Comparison of ENCODE assay signal across 16 cellular contexts in genomic region chr12:106194351-106194750, GRCh38. TPM values are rescaled to one million over a fixed set of nuclear protein-coding genes. Genes with fewer than 3 reads are reported as not detected.
DNase-seq lines count a peak whose midpoint lies in the region; ATAC-seq and TF ChIP-seq lines count a peak whose summit lies in the region.
"Had no signal": no experiment of that assay in that cellular context is flagged by ENCODE, and none has a peak within 500 bp of the region (broad histone marks: within the 10 kb centered on the region; RNA-seq: fewer than 3 reads in every experiment).

No MANE protein-coding gene starts in this region.

- H3K9me3 ChIP-seq in mesenchymal stem cell (ENCODE audit: control insufficient read depth, low read length), result no peaks in the 10 kb centered on the region
- H3K9me3 ChIP-seq in gastrocnemius medialis, result no peaks in the 10 kb centered on the region
- H3K9me3 ChIP-seq in upper lobe of right lung, result no peaks in the 10 kb centered on the region
- H3K9me3 ChIP-seq: BE2C had no signal

- no peak overlapping the region for H3K23ac ChIP-seq in mesenchymal stem cell (ENCODE audit: low read length in 2 of 2)

- no peak overlapping the region for H3K4ac ChIP-seq in mesenchymal stem cell (ENCODE audit: low read depth in 1 of 2, low read length in 2 of 2)

- H3K27me3 ChIP-seq in mesenchymal stem cell (ENCODE audit: control insufficient read depth in 1 of 2, insufficient read depth in 1 of 2, low read length in 2 of 2) (no peaks in the 10 kb centered on the region), gastrocnemius medialis (no peaks in the 10 kb centered on the region), upper lobe of right lung (no peaks in the 10 kb centered on the region)
- H3K27me3 ChIP-seq: BE2C had no signal

- no peak for DNase-seq in mesenchymal stem cell
- no peak for DNase-seq in gastrocnemius medialis
- DNase-seq in upper lobe of right lung, result no peak
- DNase-seq in caudate nucleus (lab: John Stamatoyannopoulos, UW), result no peak
- no peak for DNase-seq in NCI-H69 (lab: John Stamatoyannopoulos, UW)
- DNase-seq: ACHN; BE2C; C1 segment of cervical spinal cord; CD4-positive, CD25-positive, alpha-beta regulatory T cell; CD8-positive, alpha-beta memory T cell; COR-L47; DMS 273 treated with DMSO at 0.1 percent for 48 hours; DMS53; HCEC 1CT had no signal

- H2AK5ac ChIP-seq in mesenchymal stem cell (ENCODE audit: low read length, severe bottlenecking), result no peak overlapping the region

- H4K8ac ChIP-seq in mesenchymal stem cell (ENCODE audit: low read length), result no peak overlapping the region

- TF ChIP-seq CTCF in gastrocnemius medialis (IDR thresholded peaks at IDR 0.05 in 4 of 5, conservative IDR thresholded peaks at IDR 0.05 in 1 of 5) (no peak), upper lobe of right lung (IDR thresholded peaks at IDR 0.05) (no peak)

- no peak overlapping the region for H2BK5ac ChIP-seq in mesenchymal stem cell (ENCODE audit: low read depth, low read length, poor library complexity, severe bottlenecking)

- 98% methylated on average over 2 of the region's 3 CpGs for WGBS in mesenchymal stem cell

- H3K79me1 ChIP-seq in mesenchymal stem cell (replicated peaks; ENCODE audit: low read length, poor library complexity, severe bottlenecking), result no peaks in the 10 kb centered on the region

- in situ Hi-C loops in gastrocnemius medialis (cut with MboI; ENCODE audit: low sequenced_read_pairs in 4 of 4), result no loop called here

- H3K14ac ChIP-seq in mesenchymal stem cell (ENCODE audit: low read length in 2 of 2), result no peak overlapping the region

- H2BK15ac ChIP-seq in mesenchymal stem cell (ENCODE audit: low read depth, poor library complexity, severe bottlenecking), result no peak overlapping the region

- no peak overlapping the region for H2BK120ac ChIP-seq in mesenchymal stem cell (ENCODE audit: low read depth, low read length)

- no peaks in the 10 kb centered on the region for H3K36me3 ChIP-seq in mesenchymal stem cell (ENCODE audit: control insufficient read depth in 1 of 2, insufficient read depth in 2 of 2, low read depth in 1 of 2, low read length in 2 of 2)
- H3K36me3 ChIP-seq in gastrocnemius medialis, result no peaks in the 10 kb centered on the region
- no peaks in the 10 kb centered on the region for H3K36me3 ChIP-seq in upper lobe of right lung
- H3K36me3 ChIP-seq: BE2C had no signal

- no peak overlapping the region for H3K18ac ChIP-seq in mesenchymal stem cell (ENCODE audit: low read depth in 1 of 2, low read length in 2 of 2)

- H3K4me1 ChIP-seq in mesenchymal stem cell (ENCODE audit: control insufficient read depth, insufficient read depth, low read depth, low read length) (peaks cover 7% of the 10 kb centered on the region), gastrocnemius medialis (peaks cover 45 to 50% of the 10 kb centered on the region in 2 donors), upper lobe of right lung (peaks cover 11% of the 10 kb centered on the region)
- H3K4me1 ChIP-seq: BE2C had no signal

- no peak for TF ChIP-seq POLR2A in gastrocnemius medialis (IDR thresholded peaks at IDR 0.05)

- intact Hi-C loops in gastrocnemius medialis (cut with DNase I; ENCODE audit: low total_unique reads) (no loop called here), upper lobe of right lung (cut with DNase I) (no loop called here)

- peak overlapping the region; percentile 54 for H3K9ac ChIP-seq in mesenchymal stem cell (ENCODE audit: low read length)

- no peak overlapping the region for H3K4me2 ChIP-seq in mesenchymal stem cell (ENCODE audit: low read length, poor library complexity, severe bottlenecking)
- H3K4me2 ChIP-seq: GM23338 had no signal

- H3K4me3 ChIP-seq in mesenchymal stem cell (ENCODE audit: insufficient read depth in 1 of 2, low read depth in 1 of 2, low read length in 2 of 2), result no peak overlapping the region
- no peak overlapping the region for H3K4me3 ChIP-seq in gastrocnemius medialis
- H3K4me3 ChIP-seq in upper lobe of right lung, result no peak overlapping the region
- H3K4me3 ChIP-seq: GM23338 had no signal

- no peak overlapping the region for H4K91ac ChIP-seq in mesenchymal stem cell (ENCODE audit: low read length)

- no peak for ATAC-seq in gastrocnemius medialis
- ATAC-seq in upper lobe of right lung, result no peak
- no peak for ATAC-seq in GM19324 (IDR thresholded peaks at IDR 0.05; ENCODE audit: low FRiP score, unreplicated experiment)
- ATAC-seq: GM23338 had no signal

- no peak overlapping the region for H3K27ac ChIP-seq in mesenchymal stem cell (ENCODE audit: low read length, poor library complexity, severe bottlenecking)
- H3K27ac ChIP-seq in gastrocnemius medialis, result peak overlapping the region; percentile 40 to 82 (median 76)
- H3K27ac ChIP-seq in upper lobe of right lung, result peak overlapping the region; percentile 6
- H3K27ac ChIP-seq in caudate nucleus (ENCODE audit: low read depth, low read length), result no peak overlapping the region

- H2AFZ ChIP-seq in mesenchymal stem cell (ENCODE audit: low read depth, low read length), result no peak overlapping the region
- H2AFZ ChIP-seq: GM23338 had no signal

- H2BK12ac ChIP-seq in mesenchymal stem cell (ENCODE audit: low read length in 2 of 2), result no peak overlapping the region

RNA-seq across cellular contexts. Expression of gene CKAP4, which starts 53.5 kb away (rescaled TPM):
- 382 TPM for polyA plus RNA-seq in mesenchymal stem cell (2013, experiment 1 of 2)
- polyA plus RNA-seq in mesenchymal stem cell (2013, experiment 2 of 2), result 384 TPM
- 10 to 100 TPM in 3 of 4 donors, 1 to 10 TPM in 1; 9.7 to 17.6 (median 15.7) TPM for total RNA-seq in gastrocnemius medialis
- 40.3 TPM for total RNA-seq in upper lobe of right lung

RNA-seq across cellular contexts. Expression of gene NUAK1, which starts 55.6 kb away (rescaled TPM):
- 8.2 TPM for polyA plus RNA-seq in mesenchymal stem cell (2013, experiment 1 of 2)
- polyA plus RNA-seq in mesenchymal stem cell (2013, experiment 2 of 2), result 7.9 TPM
- 10 to 100 TPM; 18.9 to 34.5 (median 29.1) TPM for total RNA-seq in gastrocnemius medialis
- total RNA-seq in upper lobe of right lung, result 40.8 TPM
- total RNA-seq: CD4-positive, CD25-positive, alpha-beta regulatory T cell; CD8-positive, alpha-beta memory T cell had no signal
- polyA plus RNA-seq: CD4-positive, CD25-positive, alpha-beta regulatory T cell had no signal

Comparison
In these comparisons a context has a peak if more than half of its experiments do, and no peak if none do; other contexts are left out.
1. H3K27ac ChIP-seq: peak in gastrocnemius medialis (4 of 4) and upper lobe of right lung (single experiment); none in mesenchymal stem cell (single experiment) and caudate nucleus (single experiment).